In the genomic region with DNA sequence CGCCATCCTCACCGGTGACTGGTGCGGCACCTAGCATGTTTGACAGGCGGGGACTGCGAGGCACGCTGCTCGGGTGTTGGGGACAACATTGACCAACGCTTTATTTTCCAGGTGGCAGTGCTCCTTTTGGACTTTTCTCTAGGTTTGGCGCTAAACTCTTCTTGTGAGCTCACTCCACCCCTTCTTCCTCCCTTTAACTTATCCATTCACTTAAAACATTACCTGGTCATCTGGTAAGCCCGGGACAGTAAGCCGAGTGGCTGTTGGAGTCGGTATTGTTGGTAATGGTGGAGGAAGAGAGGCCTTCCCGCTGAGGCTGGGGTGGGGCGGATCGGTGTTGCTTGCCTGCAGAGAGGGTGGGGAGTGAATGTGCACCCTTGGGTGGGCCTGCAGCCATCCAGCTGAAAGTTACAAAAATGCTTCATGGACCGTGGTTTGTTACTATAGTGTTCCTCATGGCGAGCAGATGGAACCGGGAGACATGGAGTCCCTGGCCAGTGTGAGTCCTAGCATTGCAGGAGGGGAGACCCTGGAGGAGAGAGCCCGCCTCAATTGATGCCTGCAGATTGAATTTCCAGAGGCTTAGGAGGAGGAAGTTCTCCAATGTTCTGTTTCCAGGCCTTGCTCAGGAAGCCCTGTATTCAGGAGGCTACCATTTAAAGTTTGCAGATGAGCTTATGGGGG, we compare ENCODE assay signal across 8 cellular contexts. TPM values are rescaled to one million over a fixed set of nuclear protein-coding genes. Genes with fewer than 3 reads are reported as not detected.
A peak's percentile ranks its signal among the peaks of the same experiment; 100 is the strongest.
DNase-seq lines count a peak whose midpoint lies in the region; ATAC-seq and TF ChIP-seq lines count a peak whose summit lies in the region.

No MANE protein-coding gene starts in this region.

- H3K27ac ChIP-seq in esophagus squamous epithelium = peak overlapping the region; percentile 99 to 100 (median 100)

- intact Hi-C loops in esophagus squamous epithelium (cut with DNase I) = loop anchor here (2.0 to 10.0 kb wide), 2 partner anchors 51 to 75 kb away; a partner anchor contains a TSS

- peak in 1 of 4 donors; percentile 13 for TF ChIP-seq POLR2A in esophagus squamous epithelium (IDR thresholded peaks at IDR 0.05)

- H3K36me3 ChIP-seq in esophagus squamous epithelium = peaks cover 0 to 46% (median 38%) of the 10 kb centered on the region in 3 donors

- 1% methylated on average over 13 to 15 of the region's 19 CpGs for WGBS in esophagus squamous epithelium, 2 donors

- H3K4me3 Mint-ChIP-seq in activated CD4-positive, alpha-beta memory T cell treated with anti-CD3 and anti-CD28 coated beads, Interleukin-2, amount 10 ng/mL, durations not matched to agents 7 days and 5 days = peak overlapping the region; percentile 97
- H3K4me3 Mint-ChIP-seq in neural crest cell = peak overlapping the region; percentile 92

- TF ChIP-seq CTCF in esophagus squamous epithelium (IDR thresholded peaks at IDR 0.05) (no peak), neural crest cell (conservative IDR thresholded peaks at IDR 0.05) (no peak)

- H3K9me3 ChIP-seq in esophagus squamous epithelium = no peaks in the 10 kb centered on the region

- DNase-seq in stimulated activated CD4-positive, alpha-beta T cell treated with anti-CD3 and anti-CD28 coated beads, Interleukin-12 subunit alpha, Interleukin-12 subunit beta, amount 100 ng/mL, for 48 hours (ENCODE audit: low read depth in 2 of 3, low spot score in 1 of 3) = peak in 2 of 3 donors; percentile 25 to 28
- DNase-seq in stimulated activated CD4-positive, alpha-beta T cell treated with anti-CD3 and anti-CD28 coated beads, Interleukin-12 subunit alpha, Interleukin-12 subunit beta, amount 100 ng/mL, for 4 hours = no peak
- peak; percentile 54 for DNase-seq in activated CD4-positive, alpha-beta memory T cell treated with anti-CD3 and anti-CD28 coated beads, Interleukin-2, amount 10 ng/mL, durations not matched to agents 7 days and 5 days
- DNase-seq in esophagus squamous epithelium (lab: John Stamatoyannopoulos, UW) (no peak), neural crest cell (ENCODE audit: low read depth, low spot score) (no peak)

- H3K36me3 Mint-ChIP-seq in activated CD4-positive, alpha-beta memory T cell treated with anti-CD3 and anti-CD28 coated beads, Interleukin-2, amount 10 ng/mL, durations not matched to agents 7 days and 5 days (ENCODE audit: low read depth) = peaks cover 65% of the 10 kb centered on the region
- no peaks in the 10 kb centered on the region for H3K36me3 Mint-ChIP-seq in neural crest cell (ENCODE audit: low read depth)

- POLR2A ChIA-PET in activated CD4-positive, alpha-beta memory T cell treated with anti-CD3 and anti-CD28 coated beads, Interleukin-2, amount 10 ng/mL, durations not matched to agents 7 days and 5 days (lab: Charles Lee) = interaction anchor here (1.0 to 20.7 kb wide), 33 partner anchors 6 to 1979 kb away, joined by 3 to 6840 read pairs (median 6); a partner anchor contains a TSS

- H3K4me1 Mint-ChIP-seq in activated CD4-positive, alpha-beta memory T cell treated with anti-CD3 and anti-CD28 coated beads, Interleukin-2, amount 10 ng/mL, durations not matched to agents 7 days and 5 days = peaks cover 47% of the 10 kb centered on the region
- peaks cover 89% of the 10 kb centered on the region for H3K4me1 Mint-ChIP-seq in neural crest cell

- H3K27ac Mint-ChIP-seq in activated CD4-positive, alpha-beta memory T cell treated with anti-CD3 and anti-CD28 coated beads, Interleukin-2, amount 10 ng/mL, durations not matched to agents 7 days and 5 days = peak overlapping the region; percentile 99
- H3K27ac Mint-ChIP-seq in neural crest cell (ENCODE audit: unreplicated experiment) = no peak overlapping the region

- ATAC-seq in HG02885 (IDR thresholded peaks at IDR 0.05; ENCODE audit: poor library complexity, unreplicated experiment) = no peak
- no peak for ATAC-seq in HG02981 (IDR thresholded peaks at IDR 0.05; ENCODE audit: unreplicated experiment)
- ATAC-seq in HG03432 (IDR thresholded peaks at IDR 0.05; ENCODE audit: unreplicated experiment) = no peak

- peak overlapping the region; percentile 69 to 95 (median 84) for H3K4me3 ChIP-seq in esophagus squamous epithelium

- peaks cover 21 to 55% (median 24%) of the 10 kb centered on the region in 3 donors for H3K4me1 ChIP-seq in esophagus squamous epithelium

- H3K9me3 Mint-ChIP-seq in activated CD4-positive, alpha-beta memory T cell treated with anti-CD3 and anti-CD28 coated beads, Interleukin-2, amount 10 ng/mL, durations not matched to agents 7 days and 5 days = no peaks in the 10 kb centered on the region
- no peaks in the 10 kb centered on the region for H3K9me3 Mint-ChIP-seq in neural crest cell

- no peaks in the 10 kb centered on the region for H3K27me3 ChIP-seq in esophagus squamous epithelium

- peaks cover 5% of the 10 kb centered on the region for H3K27me3 Mint-ChIP-seq in activated CD4-positive, alpha-beta memory T cell treated with anti-CD3 and anti-CD28 coated beads, Interleukin-2, amount 10 ng/mL, durations not matched to agents 7 days and 5 days
- peaks cover 20% of the 10 kb centered on the region for H3K27me3 Mint-ChIP-seq in neural crest cell (ENCODE audit: low read depth)

- CTCF ChIA-PET in activated CD4-positive, alpha-beta memory T cell treated with anti-CD3 and anti-CD28 coated beads, Interleukin-2, amount 10 ng/mL, durations not matched to agents 7 days and 5 days (lab: Charles Lee) = interaction anchor here (17.1 kb wide), 1 partner anchor 79 kb away, joined by 447 read pairs; a partner anchor contains a TSS

RNA-seq across cellular contexts. Expression of a gene that starts 1.1 kb away (rescaled TPM):
- 1,000 to 10,000 TPM; 1,222 to 1,245 TPM for total RNA-seq in activated CD4-positive, alpha-beta memory T cell treated with anti-CD3 and anti-CD28 coated beads, Interleukin-2, amount 10 ng/mL, durations not matched to agents 7 days and 5 days
- total RNA-seq in esophagus squamous epithelium (100 to 1,000 TPM in 3 of 4 donors, 10 to 100 TPM in 1; 30.6 to 705 (median 357) TPM), neural crest cell (29.8 and 37.2 TPM in 2 replicates)

RNA-seq across cellular contexts. Expression of a gene that starts 37.2 kb away (rescaled TPM):
- total RNA-seq in activated CD4-positive, alpha-beta memory T cell treated with anti-CD3 and anti-CD28 coated beads, Interleukin-2, amount 10 ng/mL, durations not matched to agents 7 days and 5 days = 10 to 100 TPM; 53.9 to 61.3 TPM
- total RNA-seq in esophagus squamous epithelium (10 to 100 TPM; 44.1 to 88.7 (median 81.0) TPM), neural crest cell (25.6 and 29.0 TPM in 2 replicates)

RNA-seq across cellular contexts. Expression of a gene that starts 41.2 kb away (rescaled TPM):
- 10 to 100 TPM; 19.4 to 19.8 TPM for total RNA-seq in activated CD4-positive, alpha-beta memory T cell treated with anti-CD3 and anti-CD28 coated beads, Interleukin-2, amount 10 ng/mL, durations not matched to agents 7 days and 5 days
- total RNA-seq in esophagus squamous epithelium (1 to 10 TPM; 1.9 to 7.7 (median 4.0) TPM), neural crest cell (1.5 and 1.8 TPM in 2 replicates)

Comparison
In these comparisons a context has a peak if more than half of its experiments do, and no peak if none do; other contexts are left out.
1. DNase-seq: peak in stimulated activated CD4-positive, alpha-beta T cell treated with anti-CD3 and anti-CD28 coated beads, Interleukin-12 subunit alpha, Interleukin-12 subunit beta, amount 100 ng/mL, for 48 hours (2 of 3) and activated CD4-positive, alpha-beta memory T cell treated with anti-CD3 and anti-CD28 coated beads, Interleukin-2, amount 10 ng/mL, durations not matched to agents 7 days and 5 days (single experiment); none in stimulated activated CD4-positive, alpha-beta T cell treated with anti-CD3 and anti-CD28 coated beads, Interleukin-12 subunit alpha, Interleukin-12 subunit beta, amount 100 ng/mL, for 4 hours (single experiment), esophagus squamous epithelium (single experiment) and neural crest cell (single experiment).